ENCODE assay signal across 12 cellular contexts in the genomic region with DNA sequence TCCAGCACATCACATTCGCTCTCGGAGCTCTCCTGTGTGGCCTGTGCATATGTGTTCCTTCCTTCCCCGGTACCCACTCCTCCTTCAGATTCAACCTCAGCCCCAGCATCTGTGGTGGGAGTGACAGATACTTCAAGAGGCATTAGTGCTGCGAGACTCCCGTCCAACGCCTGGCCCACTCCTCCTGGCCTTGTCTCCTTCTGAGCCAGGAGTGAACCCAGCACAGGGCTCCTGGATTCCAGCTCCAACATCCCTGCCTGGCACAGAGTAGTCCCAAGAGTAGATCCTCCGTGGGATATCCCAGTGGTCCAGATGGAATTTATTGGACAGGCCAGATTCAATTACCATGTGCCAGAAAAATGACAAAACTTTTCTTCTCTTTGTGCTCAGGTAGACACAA. TPM values are rescaled to one million over a fixed set of nuclear protein-coding genes. Genes with fewer than 3 reads are reported as not detected.
DNase-seq lines count a peak whose midpoint lies in the region; ATAC-seq, FAIRE-seq and TF ChIP-seq lines count a peak whose summit lies in the region.
"Had no signal": no experiment of that assay in that cellular context is flagged by ENCODE, and none has a peak within 500 bp of the region (broad histone marks: within the 10 kb centered on the region; RNA-seq: fewer than 3 reads in every experiment).

No MANE protein-coding gene starts in this region.

- WGBS in mesodermal cell (ENCODE audit: insufficient coverage in 2 of 2), 2 experiments, result 86 to 92% methylated on average over 4 to 7 of the region's 7 CpGs

- no peak for DNase-seq in left ventricle myocardium inferior
- DNase-seq in cardiac septum (ENCODE audit: low spot score), result no peak
- peak in 1 of 2 donors; percentile 75 for DNase-seq in ascending aorta (ENCODE audit: low spot score in 2 of 2)
- DNase-seq in urothelium cell line (ENCODE audit: low spot score), result peak; percentile 25
- DNase-seq in NCI-H1694 treated with DMSO at 0.1 percent for 48 hours (lab: John Stamatoyannopoulos, UW), result no peak
- DNase-seq in COLO668 (lab: John Stamatoyannopoulos, UW; ENCODE audit: unreplicated experiment), result no peak
- DNase-seq: cortex of kidney, NCI-H2171 treated with DMSO at 0.1 percent for 48 hours had no signal

- H3K9me3 ChIP-seq in left ventricle myocardium inferior (replicated peaks) (no peaks in the 10 kb centered on the region), ascending aorta (no peaks in the 10 kb centered on the region), mesodermal cell (ENCODE audit: control insufficient read depth, low read length) (no peaks in the 10 kb centered on the region)
- H3K9me3 ChIP-seq: neutrophil had no signal

- H3K27me3 ChIP-seq in left ventricle myocardium inferior (ENCODE audit: low read depth) (no peaks in the 10 kb centered on the region), ascending aorta (no peaks in the 10 kb centered on the region)
- H3K27me3 ChIP-seq: neutrophil had no signal

- no peak for ATAC-seq in HG03565 (IDR thresholded peaks at IDR 0.05; ENCODE audit: unreplicated experiment)

- TF ChIP-seq CTCF in left ventricle myocardium inferior (IDR thresholded peaks at IDR 0.05; ENCODE audit: borderline replicate concordance) (no peak), ascending aorta (IDR thresholded peaks at IDR 0.05) (no peak)

- no peak for FAIRE-seq in urothelium cell line (lab: Jason Lieb, UNC)

- peak overlapping the region; percentile 8 for H3K4me3 ChIP-seq in left ventricle myocardium inferior
- H3K4me3 ChIP-seq in ascending aorta, result no peak overlapping the region
- no peak overlapping the region for H3K4me3 ChIP-seq in mesodermal cell (ENCODE audit: extremely low read depth, insufficient read depth, low read length, poor library complexity, severe bottlenecking)
- H3K4me3 ChIP-seq: SK-N-MC had no signal

- H3K27ac ChIP-seq in left ventricle myocardium inferior (replicated peaks), result peak overlapping the region; percentile 68
- peak overlapping the region; percentile 89 to 91 for H3K27ac ChIP-seq in ascending aorta
- H3K27ac ChIP-seq in mesodermal cell (ENCODE audit: low read depth, low read length, severe bottlenecking), result peak overlapping the region; percentile 86
- H3K27ac ChIP-seq: neutrophil, SK-N-MC had no signal

- H3K36me3 ChIP-seq in left ventricle myocardium inferior (no peaks in the 10 kb centered on the region), ascending aorta (no peaks in the 10 kb centered on the region), mesodermal cell (ENCODE audit: control insufficient read depth, insufficient read depth, low read length) (peaks cover 12% of the 10 kb centered on the region)
- H3K36me3 ChIP-seq: neutrophil had no signal

- H3K4me1 ChIP-seq in left ventricle myocardium inferior (peaks cover 56% of the 10 kb centered on the region), ascending aorta (peaks cover 12 to 24% of the 10 kb centered on the region in 2 donors), mesodermal cell (ENCODE audit: control insufficient read depth, insufficient read depth, low read length, poor library complexity, severe bottlenecking) (peaks cover 13% of the 10 kb centered on the region)

- intact Hi-C loops in left ventricle myocardium inferior (cut with micrococcal nuclease), result no loop called here
- intact Hi-C loops in cardiac septum (cut with DNase I), result loop anchor here (10.0 kb wide), 2 partner anchors 193 to 327 kb away; a partner anchor contains a TSS
- intact Hi-C loops in ascending aorta (cut with DNase I), result loop anchor here (2.0 to 10.0 kb wide), 6 partner anchors 85 to 1927 kb away; a partner anchor contains a TSS

RNA-seq across cellular contexts. Expression of a gene that starts 55.9 kb away (rescaled TPM):
- 9.4 TPM for total RNA-seq in left ventricle myocardium inferior
- total RNA-seq in cardiac septum, result 29.4 TPM
- 13.1 TPM for total RNA-seq in ascending aorta
- polyA plus RNA-seq in mesodermal cell (2013, experiment 1 of 2), result 25.5 TPM
- polyA plus RNA-seq in mesodermal cell (2013, experiment 2 of 2), result 19.2 TPM
